In genomic region chr1:4584471-4584870, GRCh38 we compare ENCODE assay signal across 21 cellular contexts.
"Had no signal": no experiment of that assay in that cellular context is flagged by ENCODE, and none has a peak within 500 bp of the region (broad histone marks: within the 10 kb centered on the region; RNA-seq: fewer than 3 reads in every experiment).

No MANE protein-coding gene starts in this region.

- H3K4me3 Mint-ChIP-seq: activated CD4-positive, alpha-beta memory T cell treated with anti-CD3 and anti-CD28 coated beads for 36 hours; activated CD4-positive, alpha-beta T cell treated with anti-CD3 and anti-CD28 coated beads, Interleukin-2, amount 10 ng/mL, durations not matched to agents 7 days and 5 days; activated naive CD4-positive, alpha-beta T cell treated with anti-CD3 and anti-CD28 coated beads for 36 hours; activated naive CD8-positive, alpha-beta T cell treated with anti-CD3 and anti-CD28 coated beads for 36 hours; activated T-helper 17 cell treated with anti-CD3 and anti-CD28 coated beads, Interleukin-2, amount 50 U/mL, for 72 hours had no signal

- H3K4me1 ChIP-seq: breast epithelium, Peyer's patch, SJCRH30 had no signal

- H3K27me3 ChIP-seq: Peyer's patch had no signal

- H3K4me3 ChIP-seq: breast epithelium, Peyer's patch, SJCRH30 had no signal

- H3K4me1 Mint-ChIP-seq: activated CD4-positive, alpha-beta T cell treated with anti-CD3 and anti-CD28 coated beads, Interleukin-2, amount 10 ng/mL, durations not matched to agents 7 days and 5 days; activated naive CD8-positive, alpha-beta T cell treated with anti-CD3 and anti-CD28 coated beads for 36 hours; activated T-helper 17 cell treated with anti-CD3 and anti-CD28 coated beads, Interleukin-2, amount 50 U/mL, for 72 hours had no signal

- H3K4me2 ChIP-seq: KMS-11, SK-N-SH had no signal

- H3K9me3 Mint-ChIP-seq: activated CD4-positive, alpha-beta memory T cell treated with anti-CD3 and anti-CD28 coated beads for 36 hours; activated CD4-positive, alpha-beta T cell treated with anti-CD3 and anti-CD28 coated beads, Interleukin-2, amount 10 ng/mL, durations not matched to agents 7 days and 5 days; activated naive CD4-positive, alpha-beta T cell treated with anti-CD3 and anti-CD28 coated beads for 36 hours; activated naive CD8-positive, alpha-beta T cell treated with anti-CD3 and anti-CD28 coated beads for 36 hours; activated T-helper 17 cell treated with anti-CD3 and anti-CD28 coated beads, Interleukin-2, amount 50 U/mL, for 72 hours had no signal

- H3K36me3 Mint-ChIP-seq: activated CD4-positive, alpha-beta memory T cell treated with anti-CD3 and anti-CD28 coated beads for 36 hours; activated naive CD8-positive, alpha-beta T cell treated with anti-CD3 and anti-CD28 coated beads for 36 hours had no signal

- ATAC-seq: activated T-helper 17 cell treated with anti-CD3 and anti-CD28 coated beads, Interleukin-2, amount 50 U/mL, for 72 hours had no signal

- H3K9me3 ChIP-seq: breast epithelium, Peyer's patch, SJCRH30, SK-N-SH had no signal

- H3K9me2 ChIP-seq: SK-N-SH had no signal

- H3K36me3 ChIP-seq: breast epithelium, Peyer's patch, SJCRH30 had no signal

- H3K27ac Mint-ChIP-seq: activated CD4-positive, alpha-beta memory T cell treated with anti-CD3 and anti-CD28 coated beads for 36 hours; activated CD4-positive, alpha-beta T cell treated with anti-CD3 and anti-CD28 coated beads, Interleukin-2, amount 10 ng/mL, durations not matched to agents 7 days and 5 days; activated naive CD4-positive, alpha-beta T cell treated with anti-CD3 and anti-CD28 coated beads for 36 hours; activated naive CD8-positive, alpha-beta T cell treated with anti-CD3 and anti-CD28 coated beads for 36 hours; activated T-helper 17 cell treated with anti-CD3 and anti-CD28 coated beads, Interleukin-2, amount 50 U/mL, for 72 hours had no signal

- H3K27ac ChIP-seq: breast epithelium, KMS-11, Peyer's patch, RWPE1, SJCRH30, VCaP had no signal

- DNase-seq: activated gamma-delta T cell, NCI-H1048, NCI-H1417, NCI-H1694, NCI-H2029, NCI-H2107, NCI-H2171 treated with DMSO at 0.1 percent for 48 hours, NCI-H226, Peyer's patch, Right ventricle myocardium superior had no signal
